Comparison of ENCODE assay signal across 9 cellular contexts in the genomic region with DNA sequence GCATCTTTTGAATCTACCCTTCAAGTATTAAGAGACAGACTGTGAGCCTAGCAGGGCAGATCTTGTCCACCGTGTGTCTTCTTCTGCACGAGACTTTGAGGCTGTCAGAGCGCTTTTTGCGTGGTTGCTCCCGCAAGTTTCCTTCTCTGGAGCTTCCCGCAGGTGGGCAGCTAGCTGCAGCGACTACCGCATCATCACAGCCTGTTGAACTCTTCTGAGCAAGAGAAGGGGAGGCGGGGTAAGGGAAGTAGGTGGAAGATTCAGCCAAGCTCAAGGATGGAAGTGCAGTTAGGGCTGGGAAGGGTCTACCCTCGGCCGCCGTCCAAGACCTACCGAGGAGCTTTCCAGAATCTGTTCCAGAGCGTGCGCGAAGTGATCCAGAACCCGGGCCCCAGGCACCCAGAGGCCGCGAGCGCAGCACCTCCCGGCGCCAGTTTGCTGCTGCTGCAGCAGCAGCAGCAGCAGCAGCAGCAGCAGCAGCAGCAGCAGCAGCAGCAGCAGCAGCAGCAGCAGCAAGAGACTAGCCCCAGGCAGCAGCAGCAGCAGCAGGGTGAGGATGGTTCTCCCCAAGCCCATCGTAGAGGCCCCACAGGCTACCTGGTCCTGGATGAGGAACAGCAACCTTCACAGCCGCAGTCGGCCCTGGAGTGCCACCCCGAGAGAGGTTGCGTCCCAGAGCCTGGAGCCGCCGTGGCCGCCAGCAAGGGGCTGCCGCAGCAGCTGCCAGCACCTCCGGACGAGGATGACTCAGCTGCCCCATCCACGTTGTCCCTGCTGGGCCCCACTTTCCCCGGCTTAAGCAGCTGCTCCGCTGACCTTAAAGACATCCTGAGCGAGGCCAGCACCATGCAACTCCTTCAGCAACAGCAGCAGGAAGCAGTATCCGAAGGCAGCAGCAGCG. TPM values are rescaled to one million over a fixed set of nuclear protein-coding genes. Genes with fewer than 3 reads are reported as not detected.
A peak's percentile ranks its signal among the peaks of the same experiment; 100 is the strongest.
DNase-seq lines count a peak whose midpoint lies in the region; ATAC-seq and TF ChIP-seq lines count a peak whose summit lies in the region.
"Had no signal": no experiment of that assay in that cellular context is flagged by ENCODE, and none has a peak within 500 bp of the region (broad histone marks: within the 10 kb centered on the region; RNA-seq: fewer than 3 reads in every experiment).

No MANE protein-coding gene starts in this region.

- in situ Hi-C loops in mammary epithelial cell (cut with MboI; ENCODE audit: low sequenced_read_pairs in 2 of 2), result no loop called here

- no peak overlapping the region for H3K9ac ChIP-seq in mammary epithelial cell (ENCODE audit: insufficient read depth, low read length)

- H3K4me1 ChIP-seq in mammary epithelial cell (ENCODE audit: insufficient read depth, low read length), result no peaks in the 10 kb centered on the region
- peaks cover 0 to 12% (median 0%) of the 10 kb centered on the region in 4 donors for H3K4me1 ChIP-seq in tibial artery
- H3K4me1 ChIP-seq: BE2C had no signal

- no peaks in the 10 kb centered on the region for H4K20me1 ChIP-seq in mammary epithelial cell (ENCODE audit: insufficient read depth, low read length)

- BruUV-seq in mammary epithelial cell (replicated peaks; lab: Mats Ljungman, UMichigan), result no TSS peak

- CTCF ChIA-PET in mammary epithelial cell (lab: Charles Lee; ENCODE audit: low non-redundant PET), result interaction anchor here (0.8 kb wide), 1 partner anchor 100 kb away, joined by 7 read pairs; no protein-coding TSS in a partner anchor

- 27% methylated on average over 28 of the region's 39 CpGs for WGBS in mammary epithelial cell (ENCODE audit: low coverage, missing lambda C conversion rate)

- H3K36me3 ChIP-seq in mammary epithelial cell (ENCODE audit: insufficient read depth, low read length), result no peaks in the 10 kb centered on the region
- H3K36me3 ChIP-seq in tibial artery, result no peaks in the 10 kb centered on the region
- H3K36me3 ChIP-seq: BE2C had no signal

- no peaks in the 10 kb centered on the region for H3K79me2 ChIP-seq in mammary epithelial cell (ENCODE audit: insufficient read depth, low read length)

- no peak overlapping the region for H3K27ac ChIP-seq in mammary epithelial cell (ENCODE audit: insufficient read depth, low read depth, low read length)
- peak overlapping the region; percentile 81 to 84 for H3K27ac ChIP-seq in tibial artery

- intact Hi-C loops in mammary epithelial cell (cut with micrococcal nuclease) (no loop called here), tibial artery (cut with DNase I; ENCODE audit: low total_unique reads) (no loop called here)

- no peak for TF ChIP-seq CTCF in mammary epithelial cell (conservative IDR thresholded peaks at IDR 0.05 in 1 of 2, IDR thresholded peaks at IDR 0.05 in 1 of 2; ENCODE audit: extremely low read depth in 1 of 2, insufficient read depth in 1 of 2, low read depth in 1 of 2, low read length in 2 of 2)
- TF ChIP-seq CTCF in tibial artery (IDR thresholded peaks at IDR 0.05), result no peak

- ATAC-seq in left lobe of liver, result peak; percentile 6
- ATAC-seq in GM21737 (IDR thresholded peaks at IDR 0.05; ENCODE audit: unreplicated experiment), result no peak
- no peak for ATAC-seq in HG03354 (IDR thresholded peaks at IDR 0.05; ENCODE audit: poor library complexity, severe bottlenecking, unreplicated experiment)

- H2AFZ ChIP-seq in mammary epithelial cell (ENCODE audit: low read depth, low read length), result no peak overlapping the region

- H3K4me3 ChIP-seq in mammary epithelial cell (replicated peaks in 1 of 3; ENCODE audit: insufficient read depth in 1 of 3, low read depth in 2 of 3, low read length in 3 of 3) (no peak overlapping the region), tibial artery (peak overlapping the region; percentile 59 to 70)

- dilution Hi-C loops in mammary epithelial cell (cut with HindIII; ENCODE audit: low sequenced_read_pairs), result no loop called here

- DNase-seq in NCI-H748 (lab: John Stamatoyannopoulos, UW; ENCODE audit: unreplicated experiment) (peak; percentile 15), NCI-H748 treated with DMSO at 0.1 percent for 48 hours (lab: John Stamatoyannopoulos, UW) (no peak), mammary epithelial cell (no peak), left lobe of liver (ENCODE audit: low spot score) (no peak), tibial artery (peak in 1 of 2 donors; percentile 64), dedifferentiated amniotic fluid mesenchymal stem cell (ENCODE audit: extremely low spot score) (no peak)
- DNase-seq: BE2C had no signal

- H3K4me2 ChIP-seq in mammary epithelial cell (ENCODE audit: insufficient read depth, low read depth, low read length), result peak overlapping the region; percentile 18

- H3K9me3 ChIP-seq in mammary epithelial cell (replicated peaks; ENCODE audit: insufficient read depth, low read length), result no peaks in the 10 kb centered on the region
- H3K9me3 ChIP-seq in tibial artery, result no peaks in the 10 kb centered on the region
- H3K9me3 ChIP-seq: BE2C had no signal

- H3K27me3 ChIP-seq in mammary epithelial cell (ENCODE audit: insufficient read depth, low read length) (peaks cover 19% of the 10 kb centered on the region), tibial artery (no peaks in the 10 kb centered on the region)
- H3K27me3 ChIP-seq: BE2C had no signal

RNA-seq across cellular contexts. Expression of gene AR, which starts 1.3 kb away (rescaled TPM):
- total RNA-seq in mammary epithelial cell, result under 1 TPM in 1 of 2 donors, not detected in 1; under 0.01 TPM
- polyA plus RNA-seq in mammary epithelial cell, result under 0.01 TPM
- not detected for polyA minus RNA-seq in mammary epithelial cell
- 74.4 TPM for total RNA-seq in left lobe of liver

Comparison
In these comparisons a context has a peak if more than half of its experiments do, and no peak if none do; other contexts are left out.
1. H3K4me3 ChIP-seq: peak in tibial artery (2 of 2); none in mammary epithelial cell (0 of 3).
2. RNA of gene AR, which starts 1.3 kb away (total RNA-seq): 74.4 TPM in left lobe of liver (single experiment); under 0.01 TPM in mammary epithelial cell; every median in the first group is over 10 times any median in the second.